ENCODE assay signal across 1 cellular context in genomic region chr1:9235123-9235513, GRCh38.
A peak's percentile ranks its signal among the peaks of the same experiment; 100 is the strongest.
TF ChIP-seq lines count a peak whose summit lies in the region.

No MANE protein-coding gene starts in this region.

TF ChIP-seq in K562, 482 proteins besides CTCF, POLR2A, EP300 and RAD21 (continued from another document and continues in another):
- TF ChIP-seq E4F1 (CRISPR knock-in tag; IDR thresholded peaks at IDR 0.05; ENCODE audit: borderline replicate concordance), result no peak
- no peak for TF ChIP-seq HNRNPH1 (optimal IDR thresholded peaks at IDR 0.05; ENCODE audit: low read depth, low read length)
- TF ChIP-seq RB1 (IDR thresholded peaks at IDR 0.05; ENCODE audit: low read depth), result 0 out of 2 replicates have a peak, but pooled peaks have one; percentile 4
- TF ChIP-seq, protein P1, sequence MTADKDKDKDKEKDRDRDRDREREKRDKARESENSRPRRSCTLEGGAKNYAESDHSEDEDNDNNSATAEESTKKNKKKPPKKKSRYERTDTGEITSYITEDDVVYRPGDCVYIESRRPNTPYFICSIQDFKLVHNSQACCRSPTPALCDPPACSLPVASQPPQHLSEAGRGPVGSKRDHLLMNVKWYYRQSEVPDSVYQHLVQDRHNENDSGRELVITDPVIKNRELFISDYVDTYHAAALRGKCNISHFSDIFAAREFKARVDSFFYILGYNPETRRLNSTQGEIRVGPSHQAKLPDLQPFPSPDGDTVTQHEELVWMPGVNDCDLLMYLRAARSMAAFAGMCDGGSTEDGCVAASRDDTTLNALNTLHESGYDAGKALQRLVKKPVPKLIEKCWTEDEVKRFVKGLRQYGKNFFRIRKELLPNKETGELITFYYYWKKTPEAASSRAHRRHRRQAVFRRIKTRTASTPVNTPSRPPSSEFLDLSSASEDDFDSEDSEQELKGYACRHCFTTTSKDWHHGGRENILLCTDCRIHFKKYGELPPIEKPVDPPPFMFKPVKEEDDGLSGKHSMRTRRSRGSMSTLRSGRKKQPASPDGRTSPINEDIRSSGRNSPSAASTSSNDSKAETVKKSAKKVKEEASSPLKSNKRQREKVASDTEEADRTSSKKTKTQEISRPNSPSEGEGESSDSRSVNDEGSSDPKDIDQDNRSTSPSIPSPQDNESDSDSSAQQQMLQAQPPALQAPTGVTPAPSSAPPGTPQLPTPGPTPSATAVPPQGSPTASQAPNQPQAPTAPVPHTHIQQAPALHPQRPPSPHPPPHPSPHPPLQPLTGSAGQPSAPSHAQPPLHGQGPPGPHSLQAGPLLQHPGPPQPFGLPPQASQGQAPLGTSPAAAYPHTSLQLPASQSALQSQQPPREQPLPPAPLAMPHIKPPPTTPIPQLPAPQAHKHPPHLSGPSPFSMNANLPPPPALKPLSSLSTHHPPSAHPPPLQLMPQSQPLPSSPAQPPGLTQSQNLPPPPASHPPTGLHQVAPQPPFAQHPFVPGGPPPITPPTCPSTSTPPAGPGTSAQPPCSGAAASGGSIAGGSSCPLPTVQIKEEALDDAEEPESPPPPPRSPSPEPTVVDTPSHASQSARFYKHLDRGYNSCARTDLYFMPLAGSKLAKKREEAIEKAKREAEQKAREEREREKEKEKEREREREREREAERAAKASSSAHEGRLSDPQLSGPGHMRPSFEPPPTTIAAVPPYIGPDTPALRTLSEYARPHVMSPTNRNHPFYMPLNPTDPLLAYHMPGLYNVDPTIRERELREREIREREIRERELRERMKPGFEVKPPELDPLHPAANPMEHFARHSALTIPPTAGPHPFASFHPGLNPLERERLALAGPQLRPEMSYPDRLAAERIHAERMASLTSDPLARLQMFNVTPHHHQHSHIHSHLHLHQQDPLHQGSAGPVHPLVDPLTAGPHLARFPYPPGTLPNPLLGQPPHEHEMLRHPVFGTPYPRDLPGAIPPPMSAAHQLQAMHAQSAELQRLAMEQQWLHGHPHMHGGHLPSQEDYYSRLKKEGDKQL (CRISPR knock-in tag; IDR thresholded peaks at IDR 0.05; ENCODE audit: borderline replicate concordance), result 0 out of 2 replicates have a peak, but pooled peaks have one; percentile 56
- peak; percentile 64 for TF ChIP-seq GABPA (tag; conservative IDR thresholded peaks at IDR 0.05; ENCODE audit: low read depth)
- TF ChIP-seq SPI1 (IDR thresholded peaks at IDR 0.05; ENCODE audit: borderline replicate concordance, low read depth, low read length), result no peak
- TF ChIP-seq, protein P2, sequence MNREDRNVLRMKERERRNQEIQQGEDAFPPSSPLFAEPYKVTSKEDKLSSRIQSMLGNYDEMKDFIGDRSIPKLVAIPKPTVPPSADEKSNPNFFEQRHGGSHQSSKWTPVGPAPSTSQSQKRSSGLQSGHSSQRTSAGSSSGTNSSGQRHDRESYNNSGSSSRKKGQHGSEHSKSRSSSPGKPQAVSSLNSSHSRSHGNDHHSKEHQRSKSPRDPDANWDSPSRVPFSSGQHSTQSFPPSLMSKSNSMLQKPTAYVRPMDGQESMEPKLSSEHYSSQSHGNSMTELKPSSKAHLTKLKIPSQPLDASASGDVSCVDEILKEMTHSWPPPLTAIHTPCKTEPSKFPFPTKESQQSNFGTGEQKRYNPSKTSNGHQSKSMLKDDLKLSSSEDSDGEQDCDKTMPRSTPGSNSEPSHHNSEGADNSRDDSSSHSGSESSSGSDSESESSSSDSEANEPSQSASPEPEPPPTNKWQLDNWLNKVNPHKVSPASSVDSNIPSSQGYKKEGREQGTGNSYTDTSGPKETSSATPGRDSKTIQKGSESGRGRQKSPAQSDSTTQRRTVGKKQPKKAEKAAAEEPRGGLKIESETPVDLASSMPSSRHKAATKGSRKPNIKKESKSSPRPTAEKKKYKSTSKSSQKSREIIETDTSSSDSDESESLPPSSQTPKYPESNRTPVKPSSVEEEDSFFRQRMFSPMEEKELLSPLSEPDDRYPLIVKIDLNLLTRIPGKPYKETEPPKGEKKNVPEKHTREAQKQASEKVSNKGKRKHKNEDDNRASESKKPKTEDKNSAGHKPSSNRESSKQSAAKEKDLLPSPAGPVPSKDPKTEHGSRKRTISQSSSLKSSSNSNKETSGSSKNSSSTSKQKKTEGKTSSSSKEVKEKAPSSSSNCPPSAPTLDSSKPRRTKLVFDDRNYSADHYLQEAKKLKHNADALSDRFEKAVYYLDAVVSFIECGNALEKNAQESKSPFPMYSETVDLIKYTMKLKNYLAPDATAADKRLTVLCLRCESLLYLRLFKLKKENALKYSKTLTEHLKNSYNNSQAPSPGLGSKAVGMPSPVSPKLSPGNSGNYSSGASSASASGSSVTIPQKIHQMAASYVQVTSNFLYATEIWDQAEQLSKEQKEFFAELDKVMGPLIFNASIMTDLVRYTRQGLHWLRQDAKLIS (CRISPR knock-in tag; IDR thresholded peaks at IDR 0.05), result 0 out of 2 replicates have a peak, but pooled peaks have one; percentile 9
- TF ChIP-seq ETV5 (CRISPR knock-in tag; IDR thresholded peaks at IDR 0.05; ENCODE audit: low read depth), result no peak
- no peak for TF ChIP-seq HNRNPL (IDR thresholded peaks at IDR 0.05; ENCODE audit: low read depth, low read length)
- TF ChIP-seq ZNF407 (IDR thresholded peaks at IDR 0.05; ENCODE audit: low read depth), result no peak
- TF ChIP-seq ARID2 (IDR thresholded peaks at IDR 0.05), result no peak
- TF ChIP-seq PHF20 (IDR thresholded peaks at IDR 0.05; ENCODE audit: partially characterized antibody), result no peak
- TF ChIP-seq PHF8 (IDR thresholded peaks at IDR 0.05; ENCODE audit: borderline replicate concordance, low read length), result peak; percentile 17; the same call in 1 of the 2 replicates
- TF ChIP-seq RBM39 (optimal IDR thresholded peaks at IDR 0.05; ENCODE audit: low read depth, low read length), result no peak
- no peak for TF ChIP-seq TARDBP (IDR thresholded peaks at IDR 0.05)
- TF ChIP-seq ZNF143 (CRISPR knock-in tag; IDR thresholded peaks at IDR 0.05), result no peak
- peak in 1 of 2 experiments; percentile 91; a peak in 2 of 4 replicates for TF ChIP-seq ZNF639 (CRISPR knock-in tag; conservative IDR thresholded peaks at IDR 0.05 in 1 of 2, IDR thresholded peaks at IDR 0.05 in 1 of 2)
- TF ChIP-seq POLR2AphosphoS5 (IDR thresholded peaks at IDR 0.05; ENCODE audit: control insufficient read depth, insufficient read depth, low read depth, low read length), result no peak
- no peak for TF ChIP-seq ZNF175 (CRISPR knock-in tag; IDR thresholded peaks at IDR 0.05; ENCODE audit: low read depth)
- TF ChIP-seq IRF1 (CRISPR knock-in tag; IDR thresholded peaks at IDR 0.05; ENCODE audit: borderline replicate concordance), result no peak
- no peak for TF ChIP-seq CBX1 (IDR thresholded peaks at IDR 0.05; ENCODE audit: low read depth)
- TF ChIP-seq WHSC1 (IDR thresholded peaks at IDR 0.05; ENCODE audit: low read length), result no peak
- no peak for TF ChIP-seq ZNF12 (CRISPR knock-in tag; IDR thresholded peaks at IDR 0.05)
- no peak for TF ChIP-seq POLR2G (IDR thresholded peaks at IDR 0.05; ENCODE audit: low read depth, low read length)
- TF ChIP-seq DIDO1 (tag; IDR thresholded peaks at IDR 0.05; ENCODE audit: low read depth), result no peak
- TF ChIP-seq MCM2 (IDR thresholded peaks at IDR 0.05; ENCODE audit: low read depth), result no peak
- TF ChIP-seq KHSRP (IDR thresholded peaks at IDR 0.05), result no peak
- no peak for TF ChIP-seq POLR2AphosphoS2 (IDR thresholded peaks at IDR 0.05; ENCODE audit: low read length)
- TF ChIP-seq RUNX1 (IDR thresholded peaks at IDR 0.05; ENCODE audit: low read depth), result no peak
- TF ChIP-seq ZNF766 (CRISPR knock-in tag; conservative IDR thresholded peaks at IDR 0.05), result 0 out of 2 replicates have a peak, but pooled peaks have one; percentile 4
- no peak for TF ChIP-seq ELK3 (CRISPR knock-in tag; IDR thresholded peaks at IDR 0.05)
- no peak for TF ChIP-seq PTTG1 (tag; IDR thresholded peaks at IDR 0.05; ENCODE audit: low read depth)
- no peak for TF ChIP-seq FOXJ2 (tag; IDR thresholded peaks at IDR 0.05)
- TF ChIP-seq, protein P3, sequence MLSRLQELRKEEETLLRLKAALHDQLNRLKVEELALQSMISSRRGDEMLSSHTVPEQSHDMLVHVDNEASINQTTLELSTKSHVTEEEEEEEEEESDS (CRISPR knock-in tag; IDR thresholded peaks at IDR 0.05), result no peak
- peak; percentile 23; the same call in 1 of the 2 replicates for TF ChIP-seq ETV1 (tag; conservative IDR thresholded peaks at IDR 0.05; ENCODE audit: low read depth)
